In the genomic region with DNA sequence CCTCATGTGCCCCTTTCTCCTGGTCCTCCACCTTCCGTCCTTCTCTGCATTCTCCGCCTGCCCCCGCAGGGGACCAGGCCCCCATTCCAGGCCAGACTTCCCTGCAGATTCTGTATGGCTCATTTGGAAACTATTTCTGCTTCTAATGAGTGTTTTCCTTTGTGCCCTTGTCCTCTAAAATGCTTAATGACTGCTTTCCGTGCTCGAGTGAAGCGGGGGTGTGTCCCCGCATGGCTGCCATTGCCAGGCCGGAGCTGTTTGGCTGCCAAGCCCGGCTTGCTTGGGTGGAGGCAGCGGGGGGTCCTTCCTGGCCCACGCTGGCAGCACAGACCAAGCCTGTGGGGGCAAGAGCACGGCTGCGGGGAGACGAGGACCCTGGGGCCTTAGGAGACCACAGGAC, we compare ENCODE assay signal across 1 cellular context.
TF ChIP-seq lines count a peak whose summit lies in the region.

No MANE protein-coding gene starts in this region.

TF ChIP-seq in H1, 55 proteins besides CTCF, POLR2A, EP300 and RAD21:
- TF ChIP-seq ZNF274 (IDR thresholded peaks at IDR 0.05; ENCODE audit: borderline replicate concordance, extremely low read depth, low read length) (no peak), SUZ12 (IDR thresholded peaks at IDR 0.05; ENCODE audit: low read length) (no peak), ASH2L (IDR thresholded peaks at IDR 0.05; ENCODE audit: low read length) (no peak), TEAD4 (IDR thresholded peaks at IDR 0.05; ENCODE audit: low read depth, low read length) (no peak), KDM5A (IDR thresholded peaks at IDR 0.05; ENCODE audit: low read length) (no peak), GTF2F1 (IDR thresholded peaks at IDR 0.05; ENCODE audit: borderline replicate concordance, low read depth, low read length) (no peak), TAF7 (optimal IDR thresholded peaks at IDR 0.05; ENCODE audit: borderline replicate concordance, low read depth, low read length) (no peak), CHD2 (IDR thresholded peaks at IDR 0.05; ENCODE audit: low read length) (no peak), RFX5 (IDR thresholded peaks at IDR 0.05; ENCODE audit: borderline replicate concordance, low read depth, low read length) (no peak), CREB1 (IDR thresholded peaks at IDR 0.05) (no peak), NANOG (IDR thresholded peaks at IDR 0.05; ENCODE audit: insufficient read depth, low read depth, low read length, poor library complexity, severe bottlenecking) (no peak)
